Comparison of ENCODE assay signal across 1 cellular context in genomic region chr3:49134471-49135265, GRCh38.
TF ChIP-seq lines count a peak whose summit lies in the region.

No MANE protein-coding gene starts in this region.

TF ChIP-seq in HepG2, 621 proteins besides CTCF, POLR2A, EP300 and RAD21 (continued from another document):
- no peak for TF ChIP-seq SNAPC2 (CRISPR knock-in tag; IDR thresholded peaks at IDR 0.05)
- no peak for TF ChIP-seq ZFP36L1 (CRISPR knock-in tag; IDR thresholded peaks at IDR 0.05)
TF ChIP-seq in HepG2: peak in this region for 75.
